Comparison of ENCODE assay signal across 18 cellular contexts in the genomic region with DNA sequence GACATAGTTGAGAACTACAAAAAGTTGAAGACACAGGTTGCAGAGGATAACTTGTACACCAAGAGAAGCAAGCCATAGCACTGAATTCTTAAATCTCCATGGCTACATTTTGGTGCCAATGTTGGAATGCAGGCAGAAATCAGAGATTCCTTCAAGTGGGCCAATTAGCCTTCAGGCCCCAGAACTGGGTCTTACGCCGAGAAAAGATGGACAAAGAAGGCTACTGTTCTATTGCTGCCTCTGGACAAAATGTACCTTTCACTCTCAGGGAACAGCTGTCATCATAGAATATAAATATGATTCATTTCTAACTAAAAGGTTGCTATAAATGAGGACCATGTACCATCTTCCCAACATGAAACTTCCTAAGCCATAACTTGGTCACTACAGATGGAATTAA. TPM values are rescaled to one million over a fixed set of nuclear protein-coding genes. Genes with fewer than 3 reads are reported as not detected.
DNase-seq lines count a peak whose midpoint lies in the region; ATAC-seq, FAIRE-seq and TF ChIP-seq lines count a peak whose summit lies in the region.
"Had no signal": no experiment of that assay in that cellular context is flagged by ENCODE, and none has a peak within 500 bp of the region (broad histone marks: within the 10 kb centered on the region; RNA-seq: fewer than 3 reads in every experiment).

No MANE protein-coding gene starts in this region.

- H3K4me3 Mint-ChIP-seq in astrocyte (ENCODE audit: unreplicated experiment), result no peak overlapping the region
- H3K4me3 Mint-ChIP-seq: CD14-positive monocyte had no signal

- intact Hi-C loops in gastrocnemius medialis (cut with DNase I; ENCODE audit: low total_unique reads), result no loop called here

- H3K9me3 Mint-ChIP-seq in astrocyte (ENCODE audit: unreplicated experiment), result no peaks in the 10 kb centered on the region

- no peak overlapping the region for H3K9ac ChIP-seq in astrocyte (ENCODE audit: low read length)
- H3K9ac ChIP-seq: GM23248 had no signal

- no peaks in the 10 kb centered on the region for H3K27me3 ChIP-seq in astrocyte (ENCODE audit: insufficient read depth, low read length)
- H3K27me3 ChIP-seq in gastrocnemius medialis, result no peaks in the 10 kb centered on the region
- H3K27me3 ChIP-seq: SJCRH30 had no signal

- H3K36me3 ChIP-seq in astrocyte (ENCODE audit: insufficient read depth, low read length), result peaks cover 69% of the 10 kb centered on the region
- peaks cover 0 to 86% of the 10 kb centered on the region in 2 donors for H3K36me3 ChIP-seq in gastrocnemius medialis

- DNase-seq in G401 (ENCODE audit: low spot score), result peak; percentile 23
- DNase-seq in astrocyte (ENCODE audit: low read depth), result no peak
- DNase-seq in globus pallidus (ENCODE audit: low spot score), result peak; percentile 41
- DNase-seq in gastrocnemius medialis, result no peak
- DNase-seq in occipital lobe (lab: John Stamatoyannopoulos, UW), result no peak
- DNase-seq in GM13977 (ENCODE audit: low spot score), result no peak
- no peak for DNase-seq in activated CD4-positive, alpha-beta T cell treated with anti-CD3 and anti-CD28 coated beads, Interleukin-2, amount 50 U/mL, for 1 hour
- DNase-seq: COR-L47, GM23248, HCEC 1CT, NCI-H1436, NCI-H2029, NCI-H2171, NCI-H446, SJCRH30 had no signal

- H3K27me3 Mint-ChIP-seq in astrocyte (ENCODE audit: low read depth, unreplicated experiment), result no peaks in the 10 kb centered on the region

- ATAC-seq in gastrocnemius medialis (peak; percentile 43 to 49), HG03025 (IDR thresholded peaks at IDR 0.05; ENCODE audit: low FRiP score, unreplicated experiment) (no peak)
- ATAC-seq: K562 had no signal

- H3K4me1 ChIP-seq in astrocyte (ENCODE audit: insufficient read depth, low read length), result peaks cover 3% of the 10 kb centered on the region
- peaks cover 4 to 8% of the 10 kb centered on the region in 2 donors for H3K4me1 ChIP-seq in gastrocnemius medialis
- H3K4me1 ChIP-seq: SJCRH30 had no signal

- no peak overlapping the region for H3K4me3 ChIP-seq in astrocyte (ENCODE audit: insufficient read depth, low read depth, low read length)
- H3K4me3 ChIP-seq in gastrocnemius medialis, result no peak overlapping the region
- H3K4me3 ChIP-seq: GM23248, K562, SJCRH30 had no signal

- H2AFZ ChIP-seq in astrocyte (ENCODE audit: low read depth, low read length), result no peak overlapping the region
- H2AFZ ChIP-seq: GM23248 had no signal

- H3K27ac Mint-ChIP-seq in astrocyte (ENCODE audit: unreplicated experiment), result peak overlapping the region; percentile 90

- TF ChIP-seq CTCF in astrocyte (IDR thresholded peaks at IDR 0.05; ENCODE audit: insufficient read depth, low read depth, low read length) (no peak), gastrocnemius medialis (IDR thresholded peaks at IDR 0.05 in 4 of 5, conservative IDR thresholded peaks at IDR 0.05 in 1 of 5) (no peak), GM13977 (IDR thresholded peaks at IDR 0.05; ENCODE audit: extremely low read depth, insufficient read depth, missing control alignments) (no peak)

- H3K27ac ChIP-seq in astrocyte (ENCODE audit: low read depth, low read length), result no peak overlapping the region
- H3K27ac ChIP-seq in gastrocnemius medialis, result peak overlapping the region in 2 of 4 donors; percentile 58 to 60
- H3K27ac ChIP-seq: GM23248, SJCRH30 had no signal

- peaks cover 47% of the 10 kb centered on the region for H4K20me1 ChIP-seq in astrocyte (ENCODE audit: insufficient read depth, low read length)

- H3K9me3 ChIP-seq in astrocyte (ENCODE audit: insufficient read depth, low read depth, low read length), result no peaks in the 10 kb centered on the region
- H3K9me3 ChIP-seq in gastrocnemius medialis, result no peaks in the 10 kb centered on the region
- H3K9me3 ChIP-seq: SJCRH30 had no signal

- in situ Hi-C loops in G401 (cut with HindIII; ENCODE audit: low sequenced_read_pairs) (no loop called here), gastrocnemius medialis (cut with MboI; ENCODE audit: low sequenced_read_pairs in 4 of 4) (no loop called here), GM13977 (cut with MboI; ENCODE audit: low pct_unique_long_range_greater_than_20kb, low sequenced_read_pairs, unreplicated experiment) (no loop called here)

- TF ChIP-seq POLR2A in gastrocnemius medialis (IDR thresholded peaks at IDR 0.05), result no peak

- H3K79me2 ChIP-seq in astrocyte (ENCODE audit: insufficient read depth, low read length), result peaks cover 4% of the 10 kb centered on the region

- no peak overlapping the region for H3K4me2 ChIP-seq in astrocyte (ENCODE audit: low read length)

- peaks cover 26% of the 10 kb centered on the region for H3K4me1 Mint-ChIP-seq in astrocyte (ENCODE audit: low read depth, unreplicated experiment)
- H3K4me1 Mint-ChIP-seq: CD14-positive monocyte had no signal

- H3K36me3 Mint-ChIP-seq in astrocyte (ENCODE audit: low read depth, unreplicated experiment), result peaks cover 12% of the 10 kb centered on the region

- no peak for FAIRE-seq in astrocyte (lab: Jason Lieb, UNC)
- FAIRE-seq: K562 had no signal

RNA-seq across cellular contexts. Expression of a gene that starts 13.7 kb away (rescaled TPM):
- total RNA-seq in G401 (2014; rRNA removed; shearing (Covaris generic)), result not detected in 2 replicates
- total RNA-seq in astrocyte (7.8 and 8.3 TPM in 2 replicates), gastrocnemius medialis (1 to 10 TPM; 2.6 to 8.5 (median 5.2) TPM), occipital lobe (10.1 TPM)

RNA-seq across cellular contexts. Expression of a gene that starts 23.7 kb away (rescaled TPM):
- total RNA-seq in G401 (2014; rRNA removed; shearing (Covaris generic)), result 29.5 and 39.1 TPM in 2 replicates
- total RNA-seq in astrocyte, result 56.3 and 63.2 TPM in 2 replicates
- total RNA-seq in gastrocnemius medialis, result 100 to 1,000 TPM in 1 of 4 donors, 10 to 100 TPM in 3; 38.9 to 180 (median 42.5) TPM
- 25.1 TPM for total RNA-seq in occipital lobe

RNA-seq across cellular contexts. Expression of a gene that starts 23.9 kb away (rescaled TPM):
- total RNA-seq in G401 (2014; rRNA removed; shearing (Covaris generic)), result 19.5 and 22.3 TPM in 2 replicates
- total RNA-seq in astrocyte (35.5 and 38.8 TPM in 2 replicates), gastrocnemius medialis (10 to 100 TPM; 32.1 to 84.4 (median 53.8) TPM), occipital lobe (27.6 TPM)

RNA-seq across cellular contexts. Expression of a gene that starts 43.9 kb away (rescaled TPM):
- total RNA-seq in G401 (2014; rRNA removed; shearing (Covaris generic)), result 16.7 and 18.1 TPM in 2 replicates
- 32.9 and 36.8 TPM in 2 replicates for total RNA-seq in astrocyte
- 10 to 100 TPM in 3 of 4 donors, 1 to 10 TPM in 1; 9.4 to 18.4 (median 13.9) TPM for total RNA-seq in gastrocnemius medialis
- 24.2 TPM for total RNA-seq in occipital lobe

RNA-seq across cellular contexts. Expression of a gene that starts 44.4 kb away (rescaled TPM):
- 19.0 and 20.4 TPM in 2 replicates for total RNA-seq in G401 (2014; rRNA removed; shearing (Covaris generic))
- 26.4 and 29.2 TPM in 2 replicates for total RNA-seq in astrocyte
- 10 to 100 TPM; 23.7 to 56.6 (median 26.4) TPM for total RNA-seq in gastrocnemius medialis
- 8.9 TPM for total RNA-seq in occipital lobe

Comparison
In these comparisons a context has a peak if more than half of its experiments do, and no peak if none do; other contexts are left out.
1. DNase-seq: peak in G401 (single experiment) and globus pallidus (single experiment); none in astrocyte (single experiment), gastrocnemius medialis (0 of 2), occipital lobe (single experiment), GM13977 (single experiment) and activated CD4-positive, alpha-beta T cell treated with anti-CD3 and anti-CD28 coated beads, Interleukin-2, amount 50 U/mL, for 1 hour (single experiment).